Comparison of ENCODE assay signal across 26 cellular contexts in genomic region chr4:170428929-170429328, GRCh38.
"Had no signal": no experiment of that assay in that cellular context is flagged by ENCODE, and none has a peak within 500 bp of the region (broad histone marks: within the 10 kb centered on the region; RNA-seq: fewer than 3 reads in every experiment).

No MANE protein-coding gene starts in this region.

- H3K4me1 Mint-ChIP-seq: activated naive CD4-positive, alpha-beta T cell treated with anti-CD3 and anti-CD28 coated beads, Interleukin-2, amount 50 U/mL, for 24 hours; central memory CD8-positive, alpha-beta T cell had no signal

- DNase-seq: activated CD4-positive, alpha-beta T cell treated with anti-CD3 and anti-CD28 coated beads for 48 hours; activated CD4-positive, alpha-beta T cell treated with anti-CD3 and anti-CD28 coated beads, Interleukin-2, amount 50 U/mL, for 4 hours; activated CD4-positive, CD25-positive, alpha-beta regulatory T cell treated with anti-CD3 and anti-CD28 coated beads, Interleukin-2, amount 50 U/mL, for 72 hours; activated CD8-positive, alpha-beta memory T cell treated with anti-CD3 and anti-CD28 coated beads, Interleukin-2, amount 50 U/mL, for 48 hours; activated CD8-positive, alpha-beta T cell treated with anti-CD3 and anti-CD28 coated beads, Interleukin-2, amount 10 ng/mL, durations not matched to agents 7 days and 5 days; activated effector memory CD4-positive, alpha-beta T cell treated with Interleukin-2 at 50 U/mL for 16 hours; activated naive CD4-positive, alpha-beta T cell; activated T-cell treated with anti-CD3 and anti-CD28 coated beads, Interleukin-2, amount 50 U/mL, for 1 hour; body of pancreas; NCI-H1092; NCI-H1417; NCI-H1930; NCI-H2171 treated with DMSO at 0.1 percent for 48 hours; NCI-H226; NCI-H526 treated with DMSO at 0.1 percent for 48 hours; NCI-H82; Peyer's patch; SHP77 treated with DMSO at 0.1 percent for 48 hours had no signal

- H3K9me3 Mint-ChIP-seq: activated naive CD4-positive, alpha-beta T cell treated with anti-CD3 and anti-CD28 coated beads, Interleukin-2, amount 50 U/mL, for 24 hours had no signal

- H3K27me3 ChIP-seq: ascending aorta, body of pancreas, Peyer's patch had no signal

- H3K36me3 Mint-ChIP-seq: activated naive CD4-positive, alpha-beta T cell treated with anti-CD3 and anti-CD28 coated beads, Interleukin-2, amount 50 U/mL, for 24 hours had no signal

- H3K4me3 Mint-ChIP-seq: activated CD8-positive, alpha-beta T cell treated with anti-CD3 and anti-CD28 coated beads, Interleukin-2, amount 10 ng/mL, durations not matched to agents 7 days and 5 days; activated naive CD4-positive, alpha-beta T cell treated with anti-CD3 and anti-CD28 coated beads, Interleukin-2, amount 50 U/mL, for 24 hours; activated T-helper 1 cell treated with anti-CD3 and anti-CD28 coated beads, Interleukin-12 subunit alpha, Interleukin-12 subunit beta, Interleukin-2, Interleukin-4 antibody, amounts not matched to agents 30 ng/mL and 10 ng/mL and 1 ng/mL, durations not matched to agents 14 hours and 24 hours and 36 hours; central memory CD8-positive, alpha-beta T cell; T-helper 1 cell treated with Interleukin-12 subunit alpha and Interleukin-12 subunit beta and Interleukin-4 antibody, amounts not matched to agents 30 μg/mL and 1 μg/mL, for 36 hours had no signal

- H3K4me1 ChIP-seq: ascending aorta, body of pancreas, Peyer's patch had no signal

- ATAC-seq: activated CD8-positive, alpha-beta T cell treated with anti-CD3 and anti-CD28 coated beads, Interleukin-2, amount 10 ng/mL, durations not matched to agents 7 days and 5 days; body of pancreas had no signal

- H3K27ac Mint-ChIP-seq: activated CD8-positive, alpha-beta T cell treated with anti-CD3 and anti-CD28 coated beads, Interleukin-2, amount 10 ng/mL, durations not matched to agents 7 days and 5 days; activated naive CD4-positive, alpha-beta T cell treated with anti-CD3 and anti-CD28 coated beads, Interleukin-2, amount 50 U/mL, for 24 hours; activated T-helper 1 cell treated with anti-CD3 and anti-CD28 coated beads, Interleukin-12 subunit alpha, Interleukin-12 subunit beta, Interleukin-2, Interleukin-4 antibody, amounts not matched to agents 30 ng/mL and 10 ng/mL and 1 ng/mL, durations not matched to agents 14 hours and 24 hours and 36 hours; T-helper 1 cell treated with Interleukin-12 subunit alpha and Interleukin-12 subunit beta and Interleukin-4 antibody, amounts not matched to agents 30 μg/mL and 1 μg/mL, for 36 hours had no signal

- H3K9ac ChIP-seq: KMS-11 had no signal

- H3K27ac ChIP-seq: ascending aorta, body of pancreas, KMS-11, Peyer's patch, RWPE1 had no signal

- H3K9me3 ChIP-seq: ascending aorta, body of pancreas, Peyer's patch had no signal

- FAIRE-seq: bronchial epithelial cell had no signal

- H3K36me3 ChIP-seq: ascending aorta, Peyer's patch had no signal

- H3K27me3 Mint-ChIP-seq: activated naive CD4-positive, alpha-beta T cell treated with anti-CD3 and anti-CD28 coated beads, Interleukin-2, amount 50 U/mL, for 24 hours; central memory CD8-positive, alpha-beta T cell had no signal

- H3K4me3 ChIP-seq: ascending aorta, body of pancreas, Peyer's patch had no signal
